ENCODE assay signal across 8 cellular contexts in the genomic region with DNA sequence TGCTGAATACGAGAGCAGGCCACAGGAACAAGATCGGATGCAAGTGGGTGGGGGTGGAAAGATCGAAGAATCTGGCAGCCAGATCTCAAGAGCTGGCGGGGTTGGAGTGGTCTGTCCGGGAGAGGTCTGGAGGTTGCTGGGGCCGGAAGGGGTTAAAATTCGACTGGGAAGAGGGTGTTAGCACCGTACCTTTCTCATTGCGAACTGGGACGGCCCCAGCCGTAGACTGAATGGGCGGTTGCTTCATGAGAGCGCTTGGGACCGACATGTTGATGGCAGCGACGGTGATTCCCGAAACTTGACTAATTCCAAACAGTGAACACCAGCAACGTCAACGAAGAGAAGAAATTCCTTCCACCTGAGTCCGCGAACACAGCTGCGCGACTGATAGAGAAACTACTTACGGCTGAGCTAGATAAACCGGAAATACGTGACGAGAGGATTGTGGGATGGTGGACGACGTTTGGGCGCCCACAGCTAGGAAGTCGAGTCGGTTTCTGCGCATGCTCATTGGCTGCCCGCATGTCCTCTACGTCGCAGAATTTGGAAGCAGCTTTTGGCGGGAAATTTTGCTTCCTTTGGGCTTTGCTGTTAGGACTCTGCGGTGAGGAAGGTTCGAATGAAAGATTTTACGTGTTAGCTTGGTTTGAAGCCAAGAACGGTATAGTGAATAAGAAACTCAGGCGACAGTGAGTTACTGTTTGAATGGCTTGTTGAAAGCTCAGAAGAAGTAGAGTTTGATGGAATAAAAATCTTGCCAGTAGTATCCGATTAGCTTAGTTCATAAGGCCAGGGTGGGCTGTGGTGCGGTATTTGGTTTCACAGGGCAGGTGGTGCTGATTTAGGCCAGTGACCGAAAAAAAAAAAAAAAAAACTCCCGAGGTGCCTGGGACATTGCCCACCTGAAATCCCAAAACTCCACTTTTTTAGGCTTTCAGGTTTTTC. TPM values are rescaled to one million over a fixed set of nuclear protein-coding genes. Genes with fewer than 3 reads are reported as not detected.
DNase-seq lines count a peak whose midpoint lies in the region; ATAC-seq, FAIRE-seq and TF ChIP-seq lines count a peak whose summit lies in the region.

A gene with protein sequence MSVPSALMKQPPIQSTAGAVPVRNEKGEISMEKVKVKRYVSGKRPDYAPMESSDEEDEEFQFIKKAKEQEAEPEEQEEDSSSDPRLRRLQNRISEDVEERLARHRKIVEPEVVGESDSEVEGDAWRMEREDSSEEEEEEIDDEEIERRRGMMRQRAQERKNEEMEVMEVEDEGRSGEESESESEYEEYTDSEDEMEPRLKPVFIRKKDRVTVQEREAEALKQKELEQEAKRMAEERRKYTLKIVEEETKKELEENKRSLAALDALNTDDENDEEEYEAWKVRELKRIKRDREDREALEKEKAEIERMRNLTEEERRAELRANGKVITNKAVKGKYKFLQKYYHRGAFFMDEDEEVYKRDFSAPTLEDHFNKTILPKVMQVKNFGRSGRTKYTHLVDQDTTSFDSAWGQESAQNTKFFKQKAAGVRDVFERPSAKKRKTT (minus strand): TSS at position 389 of the 945 bp plus-strand sequence. CDS start 121 bp downstream, at position 268.

- H3K36me3 ChIP-seq in pancreas = no peaks in the 10 kb centered on the region
- H3K36me3 ChIP-seq in tibial artery = peaks cover 0 to 12% (median 0%) of the 10 kb centered on the region in 3 donors

- peak within 1 kb of the TSS; percentile 54 to 76 (median 64) for H3K4me3 ChIP-seq in pancreas
- H3K4me3 ChIP-seq in tibial artery = peak within 1 kb of the TSS; percentile 78 to 87

- WGBS in pancreas, 2 donors = 6 to 8% methylated on average over 46 of the region's 46 CpGs

- H3K4me1 ChIP-seq in pancreas = peaks cover 0 to 20% (median 8%) of the 10 kb centered on the region in 3 donors
- peaks cover 4 to 53% (median 31%) of the 10 kb centered on the region in 4 donors for H3K4me1 ChIP-seq in tibial artery

- peaks cover 4% of the 10 kb centered on the region for H3K9me3 Mint-ChIP-seq in activated naive CD8-positive, alpha-beta T cell treated with anti-CD3 and anti-CD28 coated beads, Interleukin-2, amount 50 U/mL, for 24 hours

- peak; percentile 92 for FAIRE-seq in pancreas (lab: Jason Lieb, UNC)

- H3K27ac ChIP-seq in pancreas = peak within 1 kb of the TSS; percentile 56 to 90 (median 82)
- peak within 1 kb of the TSS; percentile 91 to 92 for H3K27ac ChIP-seq in tibial artery

- TF ChIP-seq CTCF in GM10248 (IDR thresholded peaks at IDR 0.05; ENCODE audit: control extremely low read depth, extremely low read depth, low read depth, missing control alignments) = no peak
- TF ChIP-seq CTCF in pancreas (IDR thresholded peaks at IDR 0.05) = no peak
- TF ChIP-seq CTCF in tibial artery (IDR thresholded peaks at IDR 0.05) = no peak

- no peaks in the 10 kb centered on the region for H3K27me3 ChIP-seq in pancreas
- H3K27me3 ChIP-seq in tibial artery = no peaks in the 10 kb centered on the region

- peak within 1 kb of the TSS; percentile 94 for H3K27ac Mint-ChIP-seq in activated naive CD8-positive, alpha-beta T cell treated with anti-CD3 and anti-CD28 coated beads, Interleukin-2, amount 50 U/mL, for 24 hours

- peaks cover 36% of the 10 kb centered on the region for H3K36me3 Mint-ChIP-seq in activated naive CD8-positive, alpha-beta T cell treated with anti-CD3 and anti-CD28 coated beads, Interleukin-2, amount 50 U/mL, for 24 hours (ENCODE audit: low read depth)

- POLR2A ChIA-PET in GM10248 (lab: Yijun Ruan, JAX) = interaction anchor here (0.6 to 1.3 kb wide), 9 partner anchors 8 to 306 kb away, joined by 3 to 7 read pairs (median 4); a partner anchor contains a TSS

- CTCF ChIA-PET in GM10248 (lab: Yijun Ruan, JAX) = interaction anchor here (1.5 to 7.4 kb wide), 3 partner anchors 14 to 48 kb away, joined by 4 to 42 read pairs (median 5); a partner anchor contains a TSS

- H3K9me3 ChIP-seq in pancreas (no peaks in the 10 kb centered on the region), tibial artery (no peaks in the 10 kb centered on the region)

- peak within 1 kb of the TSS; percentile 96 for H3K4me3 Mint-ChIP-seq in activated naive CD8-positive, alpha-beta T cell treated with anti-CD3 and anti-CD28 coated beads, Interleukin-2, amount 50 U/mL, for 24 hours

- H3K27me3 Mint-ChIP-seq in activated naive CD8-positive, alpha-beta T cell treated with anti-CD3 and anti-CD28 coated beads, Interleukin-2, amount 50 U/mL, for 24 hours = no peaks in the 10 kb centered on the region

- intact Hi-C loops in Right ventricle myocardium superior (cut with DNase I) = no loop called here
- intact Hi-C loops in pancreas (cut with DNase I) = no loop called here
- intact Hi-C loops in tibial artery (cut with DNase I; ENCODE audit: low total_unique reads) = loop anchor here (2.0 kb wide), 1 partner anchor 24 kb away; a partner anchor contains a TSS

- peaks cover 76% of the 10 kb centered on the region for H3K4me1 Mint-ChIP-seq in activated naive CD8-positive, alpha-beta T cell treated with anti-CD3 and anti-CD28 coated beads, Interleukin-2, amount 50 U/mL, for 24 hours

- peak; percentile 93 for DNase-seq in GM10248 (ENCODE audit: extremely low spot score)
- peak; percentile 81 for DNase-seq in NCI-H1417 treated with DMSO at 0.1 percent for 48 hours (lab: John Stamatoyannopoulos, UW)
- DNase-seq in SW480 (ENCODE audit: low spot score) = peak; percentile 95
- peak; percentile 91 for DNase-seq in activated naive CD8-positive, alpha-beta T cell treated with anti-CD3 and anti-CD28 coated beads, Interleukin-2, amount 50 U/mL, for 24 hours
- peak; percentile 96 for DNase-seq in Right ventricle myocardium superior
- DNase-seq in pancreas = peak; percentile 88 to 97 (median 95)
- peak; percentile 96 for DNase-seq in tibial artery

- ATAC-seq in HG02763 (IDR thresholded peaks at IDR 0.05; ENCODE audit: unreplicated experiment) (peak; percentile 81), Right ventricle myocardium superior (ENCODE audit: poor library complexity) (peak; percentile 97), pancreas (peak; percentile 92 to 96 (median 96))
- ATAC-seq in activated naive CD8-positive, alpha-beta T cell treated with anti-CD3 and anti-CD28 coated beads, Interleukin-2, amount 50 U/mL, for 24 hours = peak; percentile 87

RNA-seq across cellular contexts. Expression of the gene that starts here (rescaled TPM):
- total RNA-seq in Right ventricle myocardium superior (16.9 TPM), pancreas (10 to 100 TPM in 2 of 6 donors, 1 to 10 TPM in 4; 5.2 to 11.9 (median 7.5) TPM)
- polyA plus RNA-seq in pancreas = 10 to 100 TPM in 1 of 2 donors, 1 to 10 TPM in 1; 5.0 to 10.1 TPM

Comparison
In these comparisons a context has a peak if more than half of its experiments do, and no peak if none do; other contexts are left out.
1. Peak in every context shown above with its lines: DNase-seq, ATAC-seq, H3K4me3 ChIP-seq and H3K27ac ChIP-seq.